ENCODE assay signal across 2 cellular contexts in the genomic region with DNA sequence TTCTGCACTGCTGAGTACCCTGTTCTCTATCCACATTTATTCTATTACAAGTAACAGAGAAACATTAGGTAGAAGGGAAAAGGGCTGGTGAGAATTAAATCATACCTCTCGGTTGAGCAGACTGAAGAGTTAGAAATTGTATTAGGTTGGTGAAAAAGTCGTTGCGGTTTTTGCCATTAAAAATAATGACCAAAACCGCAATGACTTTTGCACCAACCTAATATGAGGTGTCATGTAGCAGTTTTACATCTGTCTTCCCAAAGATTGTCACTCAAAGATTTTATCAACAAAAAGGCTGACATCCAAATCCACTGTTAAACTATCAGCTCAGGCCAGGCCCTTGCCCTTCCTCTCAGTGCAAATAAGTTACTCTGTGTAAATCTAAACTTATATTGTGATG.
TF ChIP-seq lines count a peak whose summit lies in the region.

No MANE protein-coding gene starts in this region.

TF ChIP-seq in HepG2, 621 proteins besides CTCF, POLR2A, EP300 and RAD21:
- no peak for TF ChIP-seq ZNF382 (CRISPR knock-in tag; IDR thresholded peaks at IDR 0.05; ENCODE audit: borderline replicate concordance)
- no peak for TF ChIP-seq ZNF878 (CRISPR knock-in tag; IDR thresholded peaks at IDR 0.05)
- TF ChIP-seq, protein P1, sequence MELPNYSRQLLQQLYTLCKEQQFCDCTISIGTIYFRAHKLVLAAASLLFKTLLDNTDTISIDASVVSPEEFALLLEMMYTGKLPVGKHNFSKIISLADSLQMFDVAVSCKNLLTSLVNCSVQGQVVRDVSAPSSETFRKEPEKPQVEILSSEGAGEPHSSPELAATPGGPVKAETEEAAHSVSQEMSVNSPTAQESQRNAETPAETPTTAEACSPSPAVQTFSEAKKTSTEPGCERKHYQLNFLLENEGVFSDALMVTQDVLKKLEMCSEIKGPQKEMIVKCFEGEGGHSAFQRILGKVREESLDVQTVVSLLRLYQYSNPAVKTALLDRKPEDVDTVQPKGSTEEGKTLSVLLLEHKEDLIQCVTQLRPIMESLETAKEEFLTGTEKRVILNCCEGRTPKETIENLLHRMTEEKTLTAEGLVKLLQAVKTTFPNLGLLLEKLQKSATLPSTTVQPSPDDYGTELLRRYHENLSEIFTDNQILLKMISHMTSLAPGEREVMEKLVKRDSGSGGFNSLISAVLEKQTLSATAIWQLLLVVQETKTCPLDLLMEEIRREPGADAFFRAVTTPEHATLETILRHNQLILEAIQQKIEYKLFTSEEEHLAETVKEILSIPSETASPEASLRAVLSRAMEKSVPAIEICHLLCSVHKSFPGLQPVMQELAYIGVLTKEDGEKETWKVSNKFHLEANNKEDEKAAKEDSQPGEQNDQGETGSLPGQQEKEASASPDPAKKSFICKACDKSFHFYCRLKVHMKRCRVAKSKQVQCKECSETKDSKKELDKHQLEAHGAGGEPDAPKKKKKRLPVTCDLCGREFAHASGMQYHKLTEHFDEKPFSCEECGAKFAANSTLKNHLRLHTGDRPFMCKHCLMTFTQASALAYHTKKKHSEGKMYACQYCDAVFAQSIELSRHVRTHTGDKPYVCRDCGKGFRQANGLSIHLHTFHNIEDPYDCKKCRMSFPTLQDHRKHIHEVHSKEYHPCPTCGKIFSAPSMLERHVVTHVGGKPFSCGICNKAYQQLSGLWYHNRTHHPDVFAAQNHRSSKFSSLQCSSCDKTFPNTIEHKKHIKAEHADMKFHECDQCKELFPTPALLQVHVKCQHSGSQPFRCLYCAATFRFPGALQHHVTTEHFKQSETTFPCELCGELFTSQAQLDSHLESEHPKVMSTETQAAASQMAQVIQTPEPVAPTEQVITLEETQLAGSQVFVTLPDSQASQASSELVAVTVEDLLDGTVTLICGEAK (IDR thresholded peaks at IDR 0.05), result peak; percentile 95
- TF ChIP-seq, protein P1 (CRISPR knock-in tag; IDR thresholded peaks at IDR 0.05), result no peak
- no peak for TF ChIP-seq RBM39 (IDR thresholded peaks at IDR 0.05; ENCODE audit: low read depth, low read length, poor library complexity, severe bottlenecking)
- no peak for TF ChIP-seq ZNF543 (CRISPR knock-in tag; IDR thresholded peaks at IDR 0.05)
- TF ChIP-seq ZNF274 (CRISPR knock-in tag; IDR thresholded peaks at IDR 0.05), result no peak
- no peak for TF ChIP-seq TARDBP (CRISPR knock-in tag; IDR thresholded peaks at IDR 0.05)
- no peak for TF ChIP-seq HDAC6 (IDR thresholded peaks at IDR 0.05; ENCODE audit: low read depth, low read length)

TF ChIP-seq in K562, 482 proteins besides CTCF, POLR2A, EP300 and RAD21:
- TF ChIP-seq NFE2 (IDR thresholded peaks at IDR 0.05; ENCODE audit: low read depth), result no peak
- TF ChIP-seq, protein P1 (IDR thresholded peaks at IDR 0.05), result peak; percentile 65
- TF ChIP-seq, protein P1 (CRISPR knock-in tag; IDR thresholded peaks at IDR 0.05), result no peak
- no peak for TF ChIP-seq POLR2AphosphoS2 (IDR thresholded peaks at IDR 0.05; ENCODE audit: low read length)
- TF ChIP-seq ZNF551 (CRISPR knock-in tag; IDR thresholded peaks at IDR 0.05), result no peak
- TF ChIP-seq, protein P2, sequence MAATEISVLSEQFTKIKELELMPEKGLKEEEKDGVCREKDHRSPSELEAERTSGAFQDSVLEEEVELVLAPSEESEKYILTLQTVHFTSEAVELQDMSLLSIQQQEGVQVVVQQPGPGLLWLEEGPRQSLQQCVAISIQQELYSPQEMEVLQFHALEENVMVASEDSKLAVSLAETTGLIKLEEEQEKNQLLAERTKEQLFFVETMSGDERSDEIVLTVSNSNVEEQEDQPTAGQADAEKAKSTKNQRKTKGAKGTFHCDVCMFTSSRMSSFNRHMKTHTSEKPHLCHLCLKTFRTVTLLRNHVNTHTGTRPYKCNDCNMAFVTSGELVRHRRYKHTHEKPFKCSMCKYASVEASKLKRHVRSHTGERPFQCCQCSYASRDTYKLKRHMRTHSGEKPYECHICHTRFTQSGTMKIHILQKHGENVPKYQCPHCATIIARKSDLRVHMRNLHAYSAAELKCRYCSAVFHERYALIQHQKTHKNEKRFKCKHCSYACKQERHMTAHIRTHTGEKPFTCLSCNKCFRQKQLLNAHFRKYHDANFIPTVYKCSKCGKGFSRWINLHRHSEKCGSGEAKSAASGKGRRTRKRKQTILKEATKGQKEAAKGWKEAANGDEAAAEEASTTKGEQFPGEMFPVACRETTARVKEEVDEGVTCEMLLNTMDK (IDR thresholded peaks at IDR 0.05; ENCODE audit: borderline replicate concordance, insufficient read depth, low read depth, low read length, poor library complexity, severe bottlenecking), result no peak
- TF ChIP-seq ZC3H4 (CRISPR knock-in tag; IDR thresholded peaks at IDR 0.05; ENCODE audit: borderline replicate concordance), result no peak
